Comparison of ENCODE assay signal across 1 cellular context in the genomic region with DNA sequence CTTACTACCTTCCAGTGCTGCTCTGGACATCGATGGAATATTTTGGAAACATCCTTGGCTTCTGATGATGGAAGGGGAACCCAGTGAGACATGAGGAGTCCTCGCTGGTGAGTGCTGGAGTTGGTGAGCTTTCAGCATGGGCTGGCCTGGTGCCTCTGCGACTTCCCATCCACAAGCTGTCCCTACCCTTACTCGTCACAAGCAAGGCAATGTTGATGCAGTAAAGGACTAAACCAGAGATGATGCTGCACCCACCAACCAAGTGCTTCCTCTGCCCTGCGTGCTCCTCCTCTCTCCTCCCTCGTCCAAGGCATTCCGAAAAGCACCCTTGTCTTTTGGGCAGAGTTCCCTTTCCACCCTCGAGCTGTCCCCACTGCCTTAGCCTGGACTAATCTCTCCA.
TF ChIP-seq lines count a peak whose summit lies in the region.

No MANE protein-coding gene starts in this region.

TF ChIP-seq in GM12878, 131 proteins besides CTCF, POLR2A, EP300 and RAD21 (continued from another document):
- TF ChIP-seq, protein P1, sequence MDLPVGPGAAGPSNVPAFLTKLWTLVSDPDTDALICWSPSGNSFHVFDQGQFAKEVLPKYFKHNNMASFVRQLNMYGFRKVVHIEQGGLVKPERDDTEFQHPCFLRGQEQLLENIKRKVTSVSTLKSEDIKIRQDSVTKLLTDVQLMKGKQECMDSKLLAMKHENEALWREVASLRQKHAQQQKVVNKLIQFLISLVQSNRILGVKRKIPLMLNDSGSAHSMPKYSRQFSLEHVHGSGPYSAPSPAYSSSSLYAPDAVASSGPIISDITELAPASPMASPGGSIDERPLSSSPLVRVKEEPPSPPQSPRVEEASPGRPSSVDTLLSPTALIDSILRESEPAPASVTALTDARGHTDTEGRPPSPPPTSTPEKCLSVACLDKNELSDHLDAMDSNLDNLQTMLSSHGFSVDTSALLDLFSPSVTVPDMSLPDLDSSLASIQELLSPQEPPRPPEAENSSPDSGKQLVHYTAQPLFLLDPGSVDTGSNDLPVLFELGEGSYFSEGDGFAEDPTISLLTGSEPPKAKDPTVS (IDR thresholded peaks at IDR 0.05; ENCODE audit: low read depth, low read length): no peak
- TF ChIP-seq ZNF384 (IDR thresholded peaks at IDR 0.05; ENCODE audit: borderline replicate concordance, low read depth, low read length) (no peak), SUPT20H (IDR thresholded peaks at IDR 0.05; ENCODE audit: borderline replicate concordance, control insufficient read depth, low read depth, low read length) (no peak), EED (IDR thresholded peaks at IDR 0.05; ENCODE audit: low read depth) (no peak), ZNF217 (IDR thresholded peaks at IDR 0.05) (no peak), SMARCA5 (IDR thresholded peaks at IDR 0.05) (no peak), TCF7 (IDR thresholded peaks at IDR 0.05; ENCODE audit: borderline replicate concordance) (no peak)
- TF ChIP-seq, protein P2, sequence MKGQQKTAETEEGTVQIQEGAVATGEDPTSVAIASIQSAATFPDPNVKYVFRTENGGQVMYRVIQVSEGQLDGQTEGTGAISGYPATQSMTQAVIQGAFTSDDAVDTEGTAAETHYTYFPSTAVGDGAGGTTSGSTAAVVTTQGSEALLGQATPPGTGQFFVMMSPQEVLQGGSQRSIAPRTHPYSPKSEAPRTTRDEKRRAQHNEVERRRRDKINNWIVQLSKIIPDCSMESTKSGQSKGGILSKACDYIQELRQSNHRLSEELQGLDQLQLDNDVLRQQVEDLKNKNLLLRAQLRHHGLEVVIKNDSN (IDR thresholded peaks at IDR 0.05; ENCODE audit: borderline replicate concordance, extremely low read length, insufficient read depth, low read depth, low read length): no peak
